Comparison of ENCODE assay signal across 8 cellular contexts in genomic region chr3:48446043-48446424, GRCh38. TPM values are rescaled to one million over a fixed set of nuclear protein-coding genes. Genes with fewer than 3 reads are reported as not detected.
A peak's percentile ranks its signal among the peaks of the same experiment; 100 is the strongest.
DNase-seq lines count a peak whose midpoint lies in the region; ATAC-seq and TF ChIP-seq lines count a peak whose summit lies in the region.

No MANE protein-coding gene starts in this region.

- H3K4me1 ChIP-seq in KMS-11 (ENCODE audit: low read depth, poor library complexity, severe bottlenecking) = peaks cover 20% of the 10 kb centered on the region
- H3K4me1 ChIP-seq in naive thymus-derived CD4-positive, alpha-beta T cell (ENCODE audit: control insufficient read depth in 2 of 2, insufficient read depth in 2 of 2, low read length in 2 of 2) = peaks cover 25% of the 10 kb centered on the region in 2 donors

- no peaks in the 10 kb centered on the region for H4K20me1 ChIP-seq in KMS-11 (ENCODE audit: insufficient read depth)

- peak overlapping the region; percentile 69; the same call in 1 of the 2 replicates for H2AFZ ChIP-seq in KMS-11 (ENCODE audit: low read depth)

- H3K79me2 ChIP-seq in KMS-11 (ENCODE audit: insufficient read depth, low read depth) = peaks cover 10% of the 10 kb centered on the region

- no peaks in the 10 kb centered on the region for H3K36me3 ChIP-seq in KMS-11 (ENCODE audit: insufficient read depth)
- peaks cover 0 to 22% (median 15%) of the 10 kb centered on the region in 3 experiments for H3K36me3 ChIP-seq in naive thymus-derived CD4-positive, alpha-beta T cell (ENCODE audit: control insufficient read depth in 2 of 3, insufficient read depth in 3 of 3, low read length in 3 of 3)

- CTCF ChIA-PET in naive thymus-derived CD4-positive, alpha-beta T cell (lab: Charles Lee) = interaction anchor here (0.9 to 3.1 kb wide), 9 partner anchors 10 to 103 kb away, joined by 3 to 35 read pairs (median 6); no protein-coding TSS in a partner anchor

- H3K4me3 ChIP-seq in AG09309 (ENCODE audit: control insufficient read depth, low read depth, low read length) (peak overlapping the region; percentile 61), KMS-11 (IDR thresholded peaks at IDR 0.05; ENCODE audit: insufficient read depth, low read depth, low read length) (no peak overlapping the region), coronary artery (peak overlapping the region; percentile 97)
- peak overlapping the region; percentile 90 for H3K4me3 ChIP-seq in naive thymus-derived CD4-positive, alpha-beta T cell (ENCODE audit: low read length)

- no peak overlapping the region for H3K27ac ChIP-seq in KMS-11
- peak overlapping the region; percentile 58 to 98 for H3K27ac ChIP-seq in coronary artery
- peak overlapping the region; percentile 81 for H3K27ac ChIP-seq in naive thymus-derived CD4-positive, alpha-beta T cell (ENCODE audit: low read depth, low read length)

- H3K4me3 Mint-ChIP-seq in naive thymus-derived CD4-positive, alpha-beta T cell = peak overlapping the region; percentile 80 to 95 (median 88)

- H3K9me3 Mint-ChIP-seq in naive thymus-derived CD4-positive, alpha-beta T cell = no peaks in the 10 kb centered on the region

- peak overlapping the region; percentile 69 for H3K4me2 ChIP-seq in KMS-11

- H3K27me3 ChIP-seq in KMS-11 (ENCODE audit: insufficient read depth, low read depth) = no peaks in the 10 kb centered on the region
- H3K27me3 ChIP-seq in naive thymus-derived CD4-positive, alpha-beta T cell (ENCODE audit: control insufficient read depth in 2 of 2, insufficient read depth in 2 of 2, low read length in 2 of 2) = no peaks in the 10 kb centered on the region

- no peaks in the 10 kb centered on the region for H3K27me3 Mint-ChIP-seq in naive thymus-derived CD4-positive, alpha-beta T cell

- no peaks in the 10 kb centered on the region for H3K9me3 ChIP-seq in naive thymus-derived CD4-positive, alpha-beta T cell (ENCODE audit: control insufficient read depth in 2 of 3, low read length in 3 of 3)

- intact Hi-C loops in naive thymus-derived CD4-positive, alpha-beta T cell (cut with micrococcal nuclease) = loop anchor here (1.0 to 10.0 kb wide), 6 partner anchors 20 to 1471 kb away; partner anchors contain the start of genes CCDC12 (in 1 of the 2), NBEAL2 (in 1 of the 2), SLC25A20 (in 1 of the 2) and WDR6 (in 1 of the 2)

- H3K4me1 Mint-ChIP-seq in naive thymus-derived CD4-positive, alpha-beta T cell = peaks cover 21 to 59% (median 49%) of the 10 kb centered on the region in 7 donors

- TF ChIP-seq CTCF in AG09309 (IDR thresholded peaks at IDR 0.05; ENCODE audit: control insufficient read depth, insufficient read depth, low read depth, low read length, missing control alignments) = no peak
- no peak for TF ChIP-seq CTCF in KMS-11 (conservative IDR thresholded peaks at IDR 0.05; ENCODE audit: low read depth, low read length)
- TF ChIP-seq CTCF in coronary artery (IDR thresholded peaks at IDR 0.05) = no peak

- H3K9ac ChIP-seq in KMS-11 = peak overlapping the region; percentile 39; the same call in 1 of the 2 replicates

- POLR2A ChIA-PET in naive thymus-derived CD4-positive, alpha-beta T cell (lab: Charles Lee) = interaction anchor here (0.5 to 4.6 kb wide), 16 partner anchors 10 to 111 kb away, joined by 3 to 34 read pairs (median 6); partner anchors contain the start of genes PLXNB1 and SHISA5

- peak overlapping the region; percentile 84 to 97 (median 92) for H3K27ac Mint-ChIP-seq in naive thymus-derived CD4-positive, alpha-beta T cell

- DNase-seq in AG09309 (ENCODE audit: low read depth) = no peak
- no peak for DNase-seq in coronary artery (ENCODE audit: low spot score)
- DNase-seq in naive thymus-derived CD4-positive, alpha-beta T cell = no peak
- no peak for DNase-seq in NCI-H1105 treated with DMSO at 0.1 percent for 48 hours (lab: John Stamatoyannopoulos, UW)
- DNase-seq in left lobe of liver (ENCODE audit: low spot score) = no peak

- H3K36me3 Mint-ChIP-seq in naive thymus-derived CD4-positive, alpha-beta T cell = peaks cover 0 to 25% (median 9%) of the 10 kb centered on the region in 5 donors

- no peak for ATAC-seq in naive thymus-derived CD4-positive, alpha-beta T cell
- ATAC-seq in GM19452 (IDR thresholded peaks at IDR 0.05; ENCODE audit: unreplicated experiment) = no peak
- ATAC-seq in GM21367 (IDR thresholded peaks at IDR 0.05; ENCODE audit: unreplicated experiment) = no peak
- no peak for ATAC-seq in left lobe of liver

RNA-seq across cellular contexts. Expression of gene ATRIP, which starts 0.5 kb away (rescaled TPM):
- 10 to 100 TPM in 3 of 5 experiments, 1 to 10 TPM in 2; 7.9 to 14.2 (median 12.5) TPM for total RNA-seq in naive thymus-derived CD4-positive, alpha-beta T cell
- 10 to 100 TPM; 10.7 to 16.2 TPM for polyA plus RNA-seq in naive thymus-derived CD4-positive, alpha-beta T cell
- 3.3 TPM for total RNA-seq in left lobe of liver

RNA-seq across cellular contexts. Expression of gene TMA7, which starts 6.0 kb away (rescaled TPM):
- total RNA-seq in naive thymus-derived CD4-positive, alpha-beta T cell = 100 to 1,000 TPM; 193 to 278 (median 236) TPM
- 100 to 1,000 TPM; 512 to 752 TPM for polyA plus RNA-seq in naive thymus-derived CD4-positive, alpha-beta T cell
- 69.3 TPM for total RNA-seq in left lobe of liver

RNA-seq across cellular contexts. Expression of gene CCDC51, which starts 6.1 kb away (rescaled TPM):
- 10 to 100 TPM in 1 of 5 experiments, 1 to 10 TPM in 4; 3.6 to 16.5 (median 5.0) TPM for total RNA-seq in naive thymus-derived CD4-positive, alpha-beta T cell
- 10 to 100 TPM; 10.2 to 14.3 TPM for polyA plus RNA-seq in naive thymus-derived CD4-positive, alpha-beta T cell
- 9.2 TPM for total RNA-seq in left lobe of liver

RNA-seq across cellular contexts. Expression of gene PLXNB1, which starts 16.1 kb away (rescaled TPM):
- 1 to 10 TPM in 4 of 5 experiments, under 1 TPM in 1; 0.79 to 3.3 (median 2.7) TPM for total RNA-seq in naive thymus-derived CD4-positive, alpha-beta T cell
- polyA plus RNA-seq in naive thymus-derived CD4-positive, alpha-beta T cell = not detected
- 142 TPM for total RNA-seq in left lobe of liver

RNA-seq across cellular contexts. Expression of gene SHISA5, which starts 57.9 kb away (rescaled TPM):
- 100 to 1,000 TPM; 147 to 236 (median 182) TPM for total RNA-seq in naive thymus-derived CD4-positive, alpha-beta T cell
- polyA plus RNA-seq in naive thymus-derived CD4-positive, alpha-beta T cell = 100 to 1,000 TPM; 348 to 383 TPM
- total RNA-seq in left lobe of liver = 97.9 TPM
